Comparison of ENCODE assay signal across 10 cellular contexts in genomic region chr18:12422936-12423335, GRCh38. TPM values are rescaled to one million over a fixed set of nuclear protein-coding genes. Genes with fewer than 3 reads are reported as not detected.
DNase-seq lines count a peak whose midpoint lies in the region; ATAC-seq, FAIRE-seq and TF ChIP-seq lines count a peak whose summit lies in the region.
"Had no signal": no experiment of that assay in that cellular context is flagged by ENCODE, and none has a peak within 500 bp of the region (broad histone marks: within the 10 kb centered on the region; RNA-seq: fewer than 3 reads in every experiment).

No MANE protein-coding gene starts in this region.

- DNase-seq in 8988T (peak; percentile 57), GM12865 (ENCODE audit: low read depth) (peak; percentile 42), NCI-H2171 (lab: John Stamatoyannopoulos, UW) (peak; percentile 28), GM12878 (ENCODE audit: low read depth, low spot score) (no peak), progenitor cell of endocrine pancreas (ENCODE audit: low spot score, unreplicated experiment) (no peak), body of pancreas (no peak)

- no peak for TF ChIP-seq RAD21 in GM12878 (IDR thresholded peaks at IDR 0.05; ENCODE audit: insufficient read depth, low read depth, low read length)

- POLR2A ChIA-PET in GM12878 (lab: Charles Lee), result interaction anchor here (0.6 kb wide), 1 partner anchor 52 kb away, joined by 6 read pairs; no protein-coding TSS in a partner anchor

- FAIRE-seq in GM12878 (lab: Jason Lieb, UNC), result no peak

- no peak for TF ChIP-seq EP300 in GM12878 (IDR thresholded peaks at IDR 0.05; ENCODE audit: borderline replicate concordance in 1 of 2, control insufficient read depth in 1 of 2, low read depth in 2 of 2, low read length in 2 of 2)

- 93% methylated on average over 9 of the region's 9 CpGs for WGBS in GM12878 (ENCODE audit: insufficient coverage, insufficient replicate concordance, low lambda C conversion rate, missing lambda C conversion rate)
- WGBS in body of pancreas, 2 donors, result 74% methylated on average over 9 of the region's 9 CpGs

- H3K4me3 ChIP-seq in GM12865 (ENCODE audit: low read depth, low read length) (no peak overlapping the region), GM12878 (no peak overlapping the region), body of pancreas (no peak overlapping the region)
- H3K4me3 ChIP-seq: SK-N-MC had no signal

- H3K79me2 ChIP-seq in GM12878 (ENCODE audit: control insufficient read depth, insufficient read depth, low read length), result peaks cover 2% of the 10 kb centered on the region

- no peaks in the 10 kb centered on the region for H3K36me3 Mint-ChIP-seq in progenitor cell of endocrine pancreas (ENCODE audit: insufficient read depth)
- no peaks in the 10 kb centered on the region for H3K36me3 Mint-ChIP-seq in activated T-helper 17 cell treated with anti-CD3 and anti-CD28 coated beads, Interleukin-2, amount 50 U/mL, for 72 hours (ENCODE audit: low read depth)

- H3K4me1 ChIP-seq in GM12878 (ENCODE audit: control insufficient read depth, insufficient read depth, low read length) (no peaks in the 10 kb centered on the region), body of pancreas (no peaks in the 10 kb centered on the region)

- SMC1A ChIA-PET in GM12878 (lab: Charles Lee; ENCODE audit: uncharacterized antibody, unreplicated experiment), result no interaction called here

- ATAC-seq in GM12878 (peak; percentile 24; the same call in 2 of the 3 replicates), body of pancreas (no peak), GM21737 (IDR thresholded peaks at IDR 0.05; ENCODE audit: unreplicated experiment) (no peak)
- no peak for ATAC-seq in activated T-helper 17 cell treated with anti-CD3 and anti-CD28 coated beads, Interleukin-2, amount 50 U/mL, for 72 hours (replicated peaks)
- ATAC-seq: activated T-cell treated with anti-CD3 and anti-CD28 coated beads, Interleukin-2, amount 50 U/mL, for 72 hours had no signal

- no peak overlapping the region for H3K9ac ChIP-seq in GM12878 (ENCODE audit: control insufficient read depth, insufficient read depth, low read length)

- H3K27ac ChIP-seq in GM12878 (ENCODE audit: control insufficient read depth, insufficient read depth) (no peak overlapping the region), body of pancreas (no peak overlapping the region)
- H3K27ac ChIP-seq: SK-N-MC had no signal

- TF ChIP-seq CTCF in GM12865 (IDR thresholded peaks at IDR 0.05; ENCODE audit: insufficient read depth, low read depth, low read length, missing control alignments), result peak; percentile 3
- peak in 2 of 3 experiments; percentile 42 to 46; a peak in 4 of 6 replicates for TF ChIP-seq CTCF in GM12878 (IDR thresholded peaks at IDR 0.05 in 2 of 3, conservative IDR thresholded peaks at IDR 0.05 in 1 of 3; ENCODE audit: control insufficient read depth in 2 of 3, extremely low read depth in 1 of 3, insufficient read depth in 1 of 3, low read depth in 3 of 3, low read length in 3 of 3)
- no peak for TF ChIP-seq CTCF in progenitor cell of endocrine pancreas (IDR thresholded peaks at IDR 0.05; ENCODE audit: unreplicated experiment)
- TF ChIP-seq CTCF in body of pancreas (IDR thresholded peaks at IDR 0.05), result no peak

- in situ Hi-C loops in GM12878 (cut with MboI), result no loop called here

- no peak overlapping the region for H3K4me3 Mint-ChIP-seq in progenitor cell of endocrine pancreas (ENCODE audit: low read depth)
- no peak overlapping the region for H3K4me3 Mint-ChIP-seq in activated T-helper 17 cell treated with anti-CD3 and anti-CD28 coated beads, Interleukin-2, amount 50 U/mL, for 72 hours
- H3K4me3 Mint-ChIP-seq: activated T-cell treated with anti-CD3 and anti-CD28 coated beads, Interleukin-2, amount 50 U/mL, for 72 hours had no signal

- H3K36me3 ChIP-seq in GM12878 (ENCODE audit: control insufficient read depth in 2 of 2, insufficient read depth in 2 of 2, low read length in 1 of 2) (no peaks in the 10 kb centered on the region), body of pancreas (replicated peaks in 1 of 2; ENCODE audit: insufficient read depth in 1 of 2, low read depth in 2 of 2) (no peaks in the 10 kb centered on the region)

- H4K20me1 ChIP-seq in GM12878 (ENCODE audit: control insufficient read depth, insufficient read depth), result no peaks in the 10 kb centered on the region

- H2AFZ ChIP-seq in GM12878 (ENCODE audit: control insufficient read depth, low read depth, low read length), result no peak overlapping the region

- intact Hi-C loops in GM12878 (cut with micrococcal nuclease; ENCODE audit: unreplicated experiment), result no loop called here
- intact Hi-C loops in body of pancreas (cut with DNase I), result no loop called here

- H3K4me2 ChIP-seq in GM12878 (ENCODE audit: control insufficient read depth, insufficient read depth), result no peak overlapping the region

- RAD21 ChIA-PET in GM12878 (lab: Charles Lee; ENCODE audit: unreplicated experiment), result interaction anchor here (1.3 kb wide), 1 partner anchor 46 kb away, joined by 4 read pairs; the partner anchor contains the start of gene AFG3L2

- H3K27me3 ChIP-seq in GM12878 (replicated peaks in 1 of 2; ENCODE audit: control insufficient read depth in 2 of 2, insufficient read depth in 2 of 2, low read length in 1 of 2), result no peaks in the 10 kb centered on the region
- H3K27me3 ChIP-seq in body of pancreas, result no peaks in the 10 kb centered on the region

- H3K4me1 Mint-ChIP-seq in progenitor cell of endocrine pancreas (ENCODE audit: low read depth), result peaks cover 6% of the 10 kb centered on the region
- H3K4me1 Mint-ChIP-seq in activated T-helper 17 cell treated with anti-CD3 and anti-CD28 coated beads, Interleukin-2, amount 50 U/mL, for 72 hours, result no peaks in the 10 kb centered on the region

- no peaks in the 10 kb centered on the region for H3K27me3 Mint-ChIP-seq in progenitor cell of endocrine pancreas
- H3K27me3 Mint-ChIP-seq in activated T-helper 17 cell treated with anti-CD3 and anti-CD28 coated beads, Interleukin-2, amount 50 U/mL, for 72 hours, result peaks cover 3% of the 10 kb centered on the region

- no peaks in the 10 kb centered on the region for H3K9me3 ChIP-seq in GM12878 (replicated peaks; ENCODE audit: control insufficient read depth, insufficient read depth, low read length)
- H3K9me3 ChIP-seq in body of pancreas, result no peaks in the 10 kb centered on the region

- no peaks in the 10 kb centered on the region for H3K9me3 Mint-ChIP-seq in progenitor cell of endocrine pancreas (ENCODE audit: low read depth)
- H3K9me3 Mint-ChIP-seq in activated T-helper 17 cell treated with anti-CD3 and anti-CD28 coated beads, Interleukin-2, amount 50 U/mL, for 72 hours, result no peaks in the 10 kb centered on the region
- H3K9me3 Mint-ChIP-seq: activated T-cell treated with anti-CD3 and anti-CD28 coated beads, Interleukin-2, amount 50 U/mL, for 72 hours had no signal

- TF ChIP-seq POLR2A in GM12878 (IDR thresholded peaks at IDR 0.05; ENCODE audit: low read depth, low read length) (no peak), body of pancreas (IDR thresholded peaks at IDR 0.05) (no peak)

- CTCF ChIA-PET in GM12878 (lab: Yijun Ruan, JAX), result interaction anchor here (2.6 kb wide), 1 partner anchor 32 kb away, joined by 6 read pairs; no protein-coding TSS in a partner anchor

- no peak overlapping the region for H3K27ac Mint-ChIP-seq in progenitor cell of endocrine pancreas
- H3K27ac Mint-ChIP-seq in activated T-helper 17 cell treated with anti-CD3 and anti-CD28 coated beads, Interleukin-2, amount 50 U/mL, for 72 hours, result no peak overlapping the region
- H3K27ac Mint-ChIP-seq: activated T-cell treated with anti-CD3 and anti-CD28 coated beads, Interleukin-2, amount 50 U/mL, for 72 hours had no signal

- BruUV-seq in GM12878 (replicated peaks; lab: Mats Ljungman, UMichigan), result no TSS peak

RNA-seq across cellular contexts. Expression of gene PRELID3A, which starts 15.2 kb away (rescaled TPM):
- 35.5 and 38.9 TPM in 2 replicates for total RNA-seq in GM12878 (2013; cell fraction: nucleolus; rRNA removed)
- total RNA-seq in GM12878 (2014; rRNA removed) (6.0 and 11.0 TPM in 2 replicates), GM12878 (2014; rRNA removed; fragmentation: Illumina TruSeq; extraction: Trizol) (6.9 and 7.3 TPM in 2 replicates), GM12878 (2021) (10.0 and 13.1 TPM in 2 replicates), progenitor cell of endocrine pancreas (11.1 and 15.7 TPM in 2 replicates), body of pancreas (not detected)
- polyA plus RNA-seq in GM12878 (2011; ENCODE audit: low read depth), result 2.8 TPM
- polyA plus RNA-seq in GM12878 (2011; rRNA removed) (6.1 and 7.6 TPM in 2 replicates), GM12878 (2014; fragmentation: Illumina TruSeq; extraction: Trizol) (4.7 and 7.3 TPM in 2 replicates), GM12878 (2014; fragmentation: Nextera tagmentation; extraction: Ambion mirVana) (1 to 10 TPM in 1 of 2 experiments, under 1 TPM in 1; 0.43 to 1.2 TPM), GM12878 (2014; rRNA removed) (14.3 and 19.4 TPM in 2 replicates), GM12878 (2016; fragmentation: Nextera tagmentation; extraction: Ambion mirVana) (1 to 10 TPM; 7.3 to 9.1 TPM)
- 5.7 and 7.4 TPM in 2 replicates for polyA plus RNA-seq in GM12878 (2011; cell fraction: cytosol; rRNA removed)
- 35.5 and 36.8 TPM in 2 replicates for polyA plus RNA-seq in GM12878 (2011; cell fraction: nucleus; rRNA removed)
- 5.6 and 6.6 TPM in 2 replicates for polyA plus RNA-seq in GM12878 (2012)
- 1.8 and 3.0 TPM in 2 replicates for polyA minus RNA-seq in GM12878 (2011; rRNA and poly(A)+ RNA removed)
- polyA minus RNA-seq in GM12878 (2011; cell fraction: cytosol; rRNA and poly(A)+ RNA removed), result 2.9 TPM in 1 of 2 replicates, not detected in the other
- polyA minus RNA-seq in GM12878 (2011; cell fraction: nucleus; rRNA and poly(A)+ RNA removed), result 2.9 and 8.0 TPM in 2 replicates
- total RNA-seq in activated T-helper 17 cell treated with anti-CD3 and anti-CD28 coated beads, Interleukin-2, amount 50 U/mL, for 72 hours, result 1 to 10 TPM; 1.4 to 4.4 TPM

RNA-seq across cellular contexts. Expression of gene AFG3L2, which starts 45.9 kb away (rescaled TPM):
- 76.0 and 83.0 TPM in 2 replicates for total RNA-seq in GM12878 (2013; cell fraction: nucleolus; rRNA removed)
- 57.9 and 62.9 TPM in 2 replicates for total RNA-seq in GM12878 (2014; rRNA removed)
- total RNA-seq in GM12878 (2014; rRNA removed; fragmentation: Illumina TruSeq; extraction: Trizol), result 67.7 and 71.0 TPM in 2 replicates
- total RNA-seq in GM12878 (2021), result 63.8 and 68.0 TPM in 2 replicates
- 27.0 TPM for polyA plus RNA-seq in GM12878 (2011; ENCODE audit: low read depth)
- 49.6 and 62.2 TPM in 2 replicates for polyA plus RNA-seq in GM12878 (2011; rRNA removed)
- 32.0 and 33.2 TPM in 2 replicates for polyA plus RNA-seq in GM12878 (2011; cell fraction: cytosol; rRNA removed)
- polyA plus RNA-seq in GM12878 (2011; cell fraction: nucleus; rRNA removed), result 46.8 and 48.9 TPM in 2 replicates
- 35.5 and 37.8 TPM in 2 replicates for polyA plus RNA-seq in GM12878 (2012)
- 57.6 and 70.8 TPM in 2 replicates for polyA plus RNA-seq in GM12878 (2014; fragmentation: Illumina TruSeq; extraction: Trizol)
- polyA plus RNA-seq in GM12878 (2014; fragmentation: Nextera tagmentation; extraction: Ambion mirVana), result 10 to 100 TPM; 21.0 to 21.6 TPM
- polyA plus RNA-seq in GM12878 (2014; rRNA removed), result 50.4 and 56.1 TPM in 2 replicates
- 10 to 100 TPM; 66.6 to 72.7 TPM for polyA plus RNA-seq in GM12878 (2016; fragmentation: Nextera tagmentation; extraction: Ambion mirVana)
- 41.6 and 42.9 TPM in 2 replicates for polyA minus RNA-seq in GM12878 (2011; rRNA and poly(A)+ RNA removed)
- polyA minus RNA-seq in GM12878 (2011; cell fraction: cytosol; rRNA and poly(A)+ RNA removed), result 17.1 and 23.5 TPM in 2 replicates
- polyA minus RNA-seq in GM12878 (2011; cell fraction: nucleus; rRNA and poly(A)+ RNA removed), result 16.3 and 27.9 TPM in 2 replicates
- total RNA-seq in progenitor cell of endocrine pancreas, result 44.6 and 44.8 TPM in 2 replicates
- 10 to 100 TPM; 30.4 to 33.6 TPM for total RNA-seq in body of pancreas
- total RNA-seq in activated T-helper 17 cell treated with anti-CD3 and anti-CD28 coated beads, Interleukin-2, amount 50 U/mL, for 72 hours, result 10 to 100 TPM; 30.6 to 63.9 TPM

Comparison
In these comparisons a context has a peak if more than half of its experiments do, and no peak if none do; other contexts are left out.
1. DNase-seq: peak in 8988T (single experiment), GM12865 (single experiment) and NCI-H2171 (single experiment); none in GM12878 (single experiment), progenitor cell of endocrine pancreas (single experiment) and body of pancreas (0 of 4).
2. CTCF ChIP-seq: peak in GM12865 (single experiment) and GM12878 (2 of 3); none in progenitor cell of endocrine pancreas (single experiment) and body of pancreas (0 of 7).